19 cellular contexts compared by ENCODE assay signal in the genomic region with DNA sequence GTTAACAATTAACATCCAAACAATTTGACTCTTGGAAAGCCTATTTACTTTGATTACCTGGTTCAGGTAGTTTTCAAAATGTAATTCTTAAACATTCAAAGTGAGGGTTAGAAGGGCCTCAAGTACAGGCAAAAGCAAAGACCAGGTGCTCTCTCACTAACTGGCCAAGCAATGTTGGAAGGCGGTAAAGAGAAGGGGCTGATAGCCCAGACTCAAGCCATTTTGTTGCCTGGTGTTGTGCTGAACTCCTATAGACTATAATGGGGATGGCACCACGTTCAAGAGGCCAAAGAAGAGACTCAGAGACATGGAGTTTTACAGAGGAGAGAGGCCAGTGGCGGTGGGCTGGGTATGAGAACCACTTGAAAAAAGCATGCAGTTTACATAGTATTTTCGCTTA.
"Had no signal": no experiment of that assay in that cellular context is flagged by ENCODE, and none has a peak within 500 bp of the region (broad histone marks: within the 10 kb centered on the region; RNA-seq: fewer than 3 reads in every experiment).

No MANE protein-coding gene starts in this region.

- ATAC-seq: activated naive CD4-positive, alpha-beta T cell treated with anti-CD3 and anti-CD28 coated beads, Interleukin-2, amount 50 U/mL, for 72 hours; activated T-cell treated with anti-CD3 and anti-CD28 coated beads, Interleukin-2, amount 50 U/mL, for 72 hours; naive thymus-derived CD8-positive, alpha-beta T cell; T-cell had no signal

- H3K27me3 Mint-ChIP-seq: naive thymus-derived CD8-positive, alpha-beta T cell; stimulated activated naive B cell treated with anti-CD40 and anti-IgM and Interleukin-4, amounts not matched to agents 10 μg/mL and 1 μg/mL and 100 μg/mL, for 72 hours; T-cell had no signal

- DNase-seq: activated CD4-positive, alpha-beta T cell treated with anti-CD3 and anti-CD28 coated beads, Interleukin-2, amount 10 ng/mL, durations not matched to agents 7 days and 5 days; activated CD4-positive, CD25-positive, alpha-beta regulatory T cell; activated CD8-positive, alpha-beta memory T cell treated with anti-CD3 and anti-CD28 coated beads, Interleukin-2, amount 50 U/mL, for 48 hours; activated gamma-delta T cell; activated T-cell treated with anti-CD3 and anti-CD28 coated beads, Interleukin-2, amount 50 U/mL, for 72 hours; central memory CD4-positive, alpha-beta T cell; effector CD8-positive, alpha-beta T cell; foreskin fibroblast; glutamatergic neuron; naive thymus-derived CD8-positive, alpha-beta T cell; retina; stimulated activated CD4-positive, alpha-beta T cell treated with anti-CD3 and anti-CD28 coated beads, Interleukin-4, amount 100 ng/mL, for 1 hour; stimulated activated naive B cell treated with anti-CD40 and anti-IgM and Interleukin-4, amounts not matched to agents 10 μg/mL and 1 μg/mL and 100 μg/mL, for 72 hours; T-cell had no signal

- H3K36me3 ChIP-seq: neutrophil, tibial nerve had no signal

- H3K27me3 ChIP-seq: neutrophil, tibial nerve had no signal

- H3K36me3 Mint-ChIP-seq: activated naive CD4-positive, alpha-beta T cell treated with anti-CD3 and anti-CD28 coated beads, Interleukin-2, amount 50 U/mL, for 72 hours; naive thymus-derived CD8-positive, alpha-beta T cell; stimulated activated naive B cell treated with anti-CD40 and anti-IgM and Interleukin-4, amounts not matched to agents 10 μg/mL and 1 μg/mL and 100 μg/mL, for 72 hours; T-cell had no signal

- H3K27ac Mint-ChIP-seq: activated CD4-positive, alpha-beta T cell treated with anti-CD3 and anti-CD28 coated beads, Interleukin-2, amount 10 ng/mL, durations not matched to agents 7 days and 5 days; activated naive CD4-positive, alpha-beta T cell treated with anti-CD3 and anti-CD28 coated beads, Interleukin-2, amount 50 U/mL, for 72 hours; activated T-cell treated with anti-CD3 and anti-CD28 coated beads, Interleukin-2, amount 50 U/mL, for 72 hours; stimulated activated naive B cell treated with anti-CD40 and anti-IgM and Interleukin-4, amounts not matched to agents 10 μg/mL and 1 μg/mL and 100 μg/mL, for 72 hours; T-cell had no signal

- H3K9me3 Mint-ChIP-seq: activated CD4-positive, alpha-beta T cell treated with anti-CD3 and anti-CD28 coated beads, Interleukin-2, amount 10 ng/mL, durations not matched to agents 7 days and 5 days; naive thymus-derived CD8-positive, alpha-beta T cell; T-cell had no signal

- H3K27ac ChIP-seq: coronary artery, neutrophil, tibial nerve had no signal

- H3K4me3 ChIP-seq: coronary artery, lung, tibial nerve had no signal

- H3K4me3 Mint-ChIP-seq: activated CD4-positive, alpha-beta T cell treated with anti-CD3 and anti-CD28 coated beads, Interleukin-2, amount 10 ng/mL, durations not matched to agents 7 days and 5 days; activated T-cell treated with anti-CD3 and anti-CD28 coated beads, Interleukin-2, amount 50 U/mL, for 72 hours; naive thymus-derived CD8-positive, alpha-beta T cell; stimulated activated naive B cell treated with anti-CD40 and anti-IgM and Interleukin-4, amounts not matched to agents 10 μg/mL and 1 μg/mL and 100 μg/mL, for 72 hours; T-cell had no signal

- H3K9me3 ChIP-seq: neutrophil, tibial nerve had no signal
